In the genomic region with DNA sequence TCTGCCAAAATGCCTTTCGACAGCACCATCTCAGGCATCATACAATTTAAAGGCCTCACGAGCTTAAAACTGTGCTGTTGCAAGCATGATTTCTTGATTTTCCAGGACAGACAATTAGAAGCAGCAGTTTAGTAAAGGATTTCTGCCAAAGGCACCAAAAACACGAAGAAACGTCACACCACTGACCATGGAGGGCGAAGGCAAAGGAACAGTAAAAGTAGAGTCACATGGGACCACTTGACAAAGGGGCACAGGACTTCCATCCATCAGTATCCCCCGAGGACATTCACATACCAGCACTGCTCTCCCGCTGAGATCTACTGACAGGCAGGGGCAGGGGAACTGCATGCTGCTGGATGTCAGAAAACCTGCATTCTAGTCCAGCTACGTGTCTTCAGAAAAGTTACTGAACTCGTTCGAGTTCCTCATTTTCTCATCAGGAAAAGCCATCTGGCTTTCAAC, we compare ENCODE assay signal across 13 cellular contexts.
A peak's percentile ranks its signal among the peaks of the same experiment; 100 is the strongest.
DNase-seq lines count a peak whose midpoint lies in the region; ATAC-seq and TF ChIP-seq lines count a peak whose summit lies in the region.
"Had no signal": no experiment of that assay in that cellular context is flagged by ENCODE, and none has a peak within 500 bp of the region (broad histone marks: within the 10 kb centered on the region; RNA-seq: fewer than 3 reads in every experiment).

No MANE protein-coding gene starts in this region.

- peak; percentile 26 for DNase-seq in AG08396 (ENCODE audit: low spot score)
- DNase-seq in HFFc6, result peak; percentile 62
- DNase-seq in cerebellar cortex (ENCODE audit: low spot score), result peak; percentile 35
- DNase-seq in mesendoderm, result peak; percentile 89
- DNase-seq in NCI-H2196 (lab: John Stamatoyannopoulos, UW; ENCODE audit: unreplicated experiment), result no peak
- no peak for DNase-seq in RKO (ENCODE audit: low spot score)
- no peak for DNase-seq in activated CD8-positive, alpha-beta memory T cell treated with anti-CD3 and anti-CD28 coated beads, Interleukin-2, amount 50 U/mL, for 4 hours
- DNase-seq: BE2C, cortex of kidney, heart right ventricle, mammary epithelial cell had no signal

- peaks cover 35% of the 10 kb centered on the region for H3K36me3 Mint-ChIP-seq in HFFc6 (ENCODE audit: low read depth)

- H3K56ac ChIP-seq in mesendoderm (ENCODE audit: low read length), result no peak overlapping the region

- H3K4me1 Mint-ChIP-seq in HFFc6 (ENCODE audit: low read depth), result peaks cover 29% of the 10 kb centered on the region

- no peak overlapping the region for H3K23ac ChIP-seq in mesendoderm (ENCODE audit: low read length)

- H4K8ac ChIP-seq in mesendoderm (ENCODE audit: low read depth, low read length), result no peak overlapping the region

- no peak overlapping the region for H2BK5ac ChIP-seq in mesendoderm (ENCODE audit: low read length)

- no peak overlapping the region for H3K4me3 ChIP-seq in mesendoderm (ENCODE audit: low read length)
- H3K4me3 ChIP-seq: heart right ventricle, tibial nerve had no signal

- H2BK120ac ChIP-seq in mesendoderm (ENCODE audit: low read depth, low read length), result no peak overlapping the region

- TF ChIP-seq CTCF in HFFc6 (IDR thresholded peaks at IDR 0.05), result no peak

- H3K4me3 Mint-ChIP-seq in HFFc6, result peak overlapping the region; percentile 9; the same call in 1 of the 2 replicates

- no peak overlapping the region for H4K5ac ChIP-seq in mesendoderm (ENCODE audit: low read length)

- H3K79me1 ChIP-seq in mesendoderm (ENCODE audit: low read length), result no peaks in the 10 kb centered on the region

- no peaks in the 10 kb centered on the region for H3K27me3 Mint-ChIP-seq in HFFc6 (ENCODE audit: insufficient read depth)

- H3K4me1 ChIP-seq in mesendoderm (ENCODE audit: control insufficient read depth, low read depth, low read length), result no peaks in the 10 kb centered on the region
- H3K4me1 ChIP-seq: BE2C had no signal

- no peaks in the 10 kb centered on the region for H3K27me3 ChIP-seq in mesendoderm (ENCODE audit: insufficient read depth, low read length, poor library complexity)
- H3K27me3 ChIP-seq: BE2C, heart right ventricle, tibial nerve had no signal

- no peak overlapping the region for H3K4ac ChIP-seq in mesendoderm (ENCODE audit: low read depth, low read length)

- H3K4me2 ChIP-seq in mesendoderm (ENCODE audit: low read length), result no peak overlapping the region

- H3K27ac Mint-ChIP-seq in HFFc6, result peak overlapping the region; percentile 73

- H2BK15ac ChIP-seq in mesendoderm (replicated peaks; ENCODE audit: low read depth), result no peak overlapping the region

- H2AK5ac ChIP-seq in mesendoderm (ENCODE audit: low read length), result no peak overlapping the region

- WGBS in mesendoderm (ENCODE audit: extremely low coverage, insufficient coverage, low lambda C conversion rate), result no CpG with 5 or more reads among the region's 10 CpGs

- H3K36me3 ChIP-seq in mesendoderm (ENCODE audit: control insufficient read depth, insufficient read depth, low read length), result no peaks in the 10 kb centered on the region
- H3K36me3 ChIP-seq: BE2C had no signal

- no peaks in the 10 kb centered on the region for H3K9me3 Mint-ChIP-seq in HFFc6

- no peak for ATAC-seq in HG03378 (IDR thresholded peaks at IDR 0.05; ENCODE audit: unreplicated experiment)
- ATAC-seq: heart right ventricle had no signal

- no peaks in the 10 kb centered on the region for H3K79me2 ChIP-seq in mesendoderm (ENCODE audit: control insufficient read depth, insufficient read depth, low read length)

- H3K9ac ChIP-seq in mesendoderm (ENCODE audit: low read length), result no peak overlapping the region

- no peak overlapping the region for H3K18ac ChIP-seq in mesendoderm (ENCODE audit: low read length)

- H3K27ac ChIP-seq in mesendoderm (ENCODE audit: low read depth, low read length), result no peak overlapping the region

Comparison
In these comparisons a context has a peak if more than half of its experiments do, and no peak if none do; other contexts are left out.
1. DNase-seq: peak in AG08396 (single experiment), HFFc6 (single experiment), cerebellar cortex (single experiment) and mesendoderm (single experiment); none in NCI-H2196 (single experiment), RKO (single experiment) and activated CD8-positive, alpha-beta memory T cell treated with anti-CD3 and anti-CD28 coated beads, Interleukin-2, amount 50 U/mL, for 4 hours (single experiment).